ENCODE assay signal across 19 cellular contexts in genomic region chr10:23110722-23111660, GRCh38.
"Had no signal": no experiment of that assay in that cellular context is flagged by ENCODE, and none has a peak within 500 bp of the region (broad histone marks: within the 10 kb centered on the region; RNA-seq: fewer than 3 reads in every experiment).

No MANE protein-coding gene starts in this region.

- ATAC-seq: activated T-helper 17 cell treated with anti-CD3 and anti-CD28 coated beads, Interleukin-2, amount 50 U/mL, for 72 hours; effector memory CD8-positive, alpha-beta T cell; heart right ventricle; left cardiac atrium; lower lobe of right lung; mucosa of descending colon; naive thymus-derived CD4-positive, alpha-beta T cell; sciatic nerve; stimulated activated naive CD8-positive, alpha-beta T cell treated with anti-CD3 and anti-CD28 coated beads, Interleukin-15, amount 100 ng/mL, for 72 hours; upper lobe of right lung had no signal

- H3K27ac Mint-ChIP-seq: activated naive CD4-positive, alpha-beta T cell treated with anti-CD3 and anti-CD28 coated beads for 36 hours; activated T-helper 17 cell treated with anti-CD3 and anti-CD28 coated beads, Interleukin-2, amount 50 U/mL, for 72 hours; dendritic cell treated with granulocyte-macrophage colony-stimulating factor and Interleukin-4, amounts not matched to agents 40 ng/mL and 50 ng/mL, for 4 days; effector memory CD8-positive, alpha-beta T cell; naive thymus-derived CD4-positive, alpha-beta T cell had no signal

- H3K36me3 ChIP-seq: prostate gland had no signal

- H3K9me3 Mint-ChIP-seq: activated naive CD4-positive, alpha-beta T cell treated with anti-CD3 and anti-CD28 coated beads for 36 hours; activated T-helper 17 cell treated with anti-CD3 and anti-CD28 coated beads, Interleukin-2, amount 50 U/mL, for 72 hours; dendritic cell treated with granulocyte-macrophage colony-stimulating factor and Interleukin-4, amounts not matched to agents 40 ng/mL and 50 ng/mL, for 4 days; effector memory CD8-positive, alpha-beta T cell; naive thymus-derived CD4-positive, alpha-beta T cell; stimulated activated naive CD8-positive, alpha-beta T cell treated with anti-CD3 and anti-CD28 coated beads, Interleukin-15, amount 100 ng/mL, for 72 hours had no signal

- H3K9me3 ChIP-seq: heart right ventricle, lower lobe of right lung, mucosa of descending colon, prostate gland, thoracic aorta, upper lobe of right lung had no signal

- H3K4me1 ChIP-seq: lower lobe of right lung, prostate gland, upper lobe of right lung had no signal

- H3K4me1 Mint-ChIP-seq: stimulated activated naive CD8-positive, alpha-beta T cell treated with anti-CD3 and anti-CD28 coated beads, Interleukin-15, amount 100 ng/mL, for 72 hours had no signal

- H3K27me3 ChIP-seq: heart right ventricle, upper lobe of right lung had no signal

- H3K27me3 Mint-ChIP-seq: activated T-helper 17 cell treated with anti-CD3 and anti-CD28 coated beads, Interleukin-2, amount 50 U/mL, for 72 hours; dendritic cell treated with granulocyte-macrophage colony-stimulating factor and Interleukin-4, amounts not matched to agents 40 ng/mL and 50 ng/mL, for 4 days; effector memory CD8-positive, alpha-beta T cell; naive thymus-derived CD4-positive, alpha-beta T cell; stimulated activated naive CD8-positive, alpha-beta T cell treated with anti-CD3 and anti-CD28 coated beads, Interleukin-15, amount 100 ng/mL, for 72 hours had no signal

- H3K4me3 ChIP-seq: heart right ventricle, lower lobe of right lung, mucosa of descending colon, prostate gland, thoracic aorta, upper lobe of right lung had no signal

- H3K4me3 Mint-ChIP-seq: activated naive CD4-positive, alpha-beta T cell treated with anti-CD3 and anti-CD28 coated beads for 36 hours; activated T-helper 17 cell treated with anti-CD3 and anti-CD28 coated beads, Interleukin-2, amount 50 U/mL, for 72 hours; dendritic cell treated with granulocyte-macrophage colony-stimulating factor and Interleukin-4, amounts not matched to agents 40 ng/mL and 50 ng/mL, for 4 days; effector memory CD8-positive, alpha-beta T cell; naive thymus-derived CD4-positive, alpha-beta T cell; stimulated activated naive CD8-positive, alpha-beta T cell treated with anti-CD3 and anti-CD28 coated beads, Interleukin-15, amount 100 ng/mL, for 72 hours had no signal

- DNase-seq: activated CD4-positive, alpha-beta T cell treated with anti-CD3 and anti-CD28 coated beads, Interleukin-2, amount 50 U/mL, for 4 hours; activated CD4-positive, CD25-positive, alpha-beta regulatory T cell treated with anti-CD3 and anti-CD28 coated beads, Interleukin-2, amount 50 U/mL, for 72 hours; activated naive CD4-positive, alpha-beta T cell treated with anti-CD3 and anti-CD28 coated beads for 36 hours; effector memory CD8-positive, alpha-beta T cell; heart right ventricle; left cardiac atrium; lower lobe of right lung; mucosa of descending colon; naive thymus-derived CD4-positive, alpha-beta T cell; stimulated activated naive CD8-positive, alpha-beta T cell treated with anti-CD3 and anti-CD28 coated beads, Interleukin-15, amount 100 ng/mL, for 72 hours; T-helper 1 cell; T1000; upper lobe of right lung had no signal

- H3K27ac ChIP-seq: epithelial cell of prostate, heart right ventricle, lower lobe of right lung, prostate gland, thoracic aorta, upper lobe of right lung had no signal
